Comparison of ENCODE assay signal across 3 cellular contexts in the genomic region with DNA sequence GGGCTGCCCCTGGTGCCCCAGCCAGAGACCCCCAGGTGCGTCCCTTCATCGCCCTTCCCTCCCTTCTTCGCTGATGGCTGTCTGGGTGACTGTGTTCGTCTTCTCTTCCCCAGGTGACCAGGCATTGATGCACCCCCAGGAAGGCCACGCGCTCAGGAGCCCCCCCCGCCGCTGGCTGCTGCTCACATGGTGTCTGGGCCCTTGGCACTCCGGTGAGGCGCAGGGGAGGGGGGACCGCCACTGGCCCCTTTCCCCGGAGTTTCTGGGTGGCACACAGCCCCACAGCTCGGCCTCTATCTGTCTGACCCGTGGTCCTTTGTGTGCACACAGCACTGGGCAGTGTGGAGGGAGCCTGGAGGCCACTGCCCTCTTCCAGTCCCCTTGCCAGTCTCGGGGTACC. TPM values are rescaled to one million over a fixed set of nuclear protein-coding genes. Genes with fewer than 3 reads are reported as not detected.
"Had no signal": no experiment of that assay in that cellular context is flagged by ENCODE, and none has a peak within 500 bp of the region (broad histone marks: within the 10 kb centered on the region; RNA-seq: fewer than 3 reads in every experiment).

No MANE protein-coding gene starts in this region.

RNA-seq across cellular contexts. Expression of a gene that starts 59.1 kb away (rescaled TPM):
- total RNA-seq: activated T-helper 2 cell treated with anti-CD3 and anti-CD28 coated beads, Interferon-gamma antibody, Interleukin-2, Interleukin-4, amounts not matched to agents 10 μg/mL and 5 μg/mL and 100 μg/mL, durations not matched to agents 14 hours and 24 hours and 36 hours; osteoblast; vagina had no signal
